Comparison of ENCODE assay signal across 17 cellular contexts in genomic region chr5:157842787-157843186, GRCh38. TPM values are rescaled to one million over a fixed set of nuclear protein-coding genes. Genes with fewer than 3 reads are reported as not detected.
DNase-seq lines count a peak whose midpoint lies in the region; ATAC-seq, FAIRE-seq and TF ChIP-seq lines count a peak whose summit lies in the region.
"Had no signal": no experiment of that assay in that cellular context is flagged by ENCODE, and none has a peak within 500 bp of the region (broad histone marks: within the 10 kb centered on the region; RNA-seq: fewer than 3 reads in every experiment).

No MANE protein-coding gene starts in this region.

- no peak for TF ChIP-seq CTCF in epithelial cell of esophagus (IDR thresholded peaks at IDR 0.05; ENCODE audit: insufficient read depth, low read depth, low read length, missing control alignments)
- no peak for TF ChIP-seq CTCF in pancreas (IDR thresholded peaks at IDR 0.05)
- TF ChIP-seq CTCF in GM20000 (IDR thresholded peaks at IDR 0.05; ENCODE audit: extremely low read depth, missing control alignments) = no peak

- no peaks in the 10 kb centered on the region for H3K9me3 Mint-ChIP-seq in activated CD4-positive, alpha-beta T cell treated with anti-CD3 and anti-CD28 coated beads, Interleukin-2, amount 10 ng/mL, durations not matched to agents 24 days and 14 days
- H3K9me3 Mint-ChIP-seq: IgD-negative memory B cell had no signal

- DNase-seq in NCI-H2171 treated with DMSO at 0.1 percent for 48 hours (lab: John Stamatoyannopoulos, UW) (peak; percentile 7), NCI-H2171 (lab: John Stamatoyannopoulos, UW) (no peak), NCI-H2029 treated with DMSO at 0.1 percent for 48 hours (lab: John Stamatoyannopoulos, UW) (peak; percentile 43), epithelial cell of esophagus (ENCODE audit: low read depth) (peak; percentile 24), pancreas (no peak), GM20000 (ENCODE audit: low spot score) (no peak), NCI-H446 (lab: John Stamatoyannopoulos, UW) (no peak)
- no peak for DNase-seq in activated CD4-positive, alpha-beta T cell treated with anti-CD3 and anti-CD28 coated beads, Interleukin-2, amount 10 ng/mL, durations not matched to agents 24 days and 14 days
- DNase-seq: NCI-H1048, NCI-H226, NCI-H774, Right ventricle myocardium superior had no signal

- H3K36me3 ChIP-seq in pancreas = no peaks in the 10 kb centered on the region

- intact Hi-C loops in pancreas (cut with DNase I) = no loop called here
- intact Hi-C loops in activated CD4-positive, alpha-beta T cell treated with anti-CD3 and anti-CD28 coated beads, Interleukin-2, amount 10 ng/mL, durations not matched to agents 24 days and 14 days (cut with micrococcal nuclease) = no loop called here

- peaks cover 3% of the 10 kb centered on the region for H3K4me1 Mint-ChIP-seq in activated CD4-positive, alpha-beta T cell treated with anti-CD3 and anti-CD28 coated beads, Interleukin-2, amount 10 ng/mL, durations not matched to agents 24 days and 14 days

- no peaks in the 10 kb centered on the region for H3K9me3 ChIP-seq in pancreas
- H3K9me3 ChIP-seq: HAP-1 had no signal

- peaks cover 11% of the 10 kb centered on the region for H3K36me3 Mint-ChIP-seq in activated CD4-positive, alpha-beta T cell treated with anti-CD3 and anti-CD28 coated beads, Interleukin-2, amount 10 ng/mL, durations not matched to agents 24 days and 14 days (ENCODE audit: low read depth)

- H3K4me1 ChIP-seq in pancreas = peaks cover 5 to 28% (median 27%) of the 10 kb centered on the region in 3 donors
- H3K4me1 ChIP-seq: BLaER1 treated with 17β-estradiol and CSF1 and Interleukin-3, amounts not matched to agents 10 nM and 100 nM had no signal

- H3K27me3 Mint-ChIP-seq in activated CD4-positive, alpha-beta T cell treated with anti-CD3 and anti-CD28 coated beads, Interleukin-2, amount 10 ng/mL, durations not matched to agents 24 days and 14 days = no peaks in the 10 kb centered on the region
- H3K27me3 Mint-ChIP-seq: IgD-negative memory B cell had no signal

- no peak for FAIRE-seq in pancreas (lab: Jason Lieb, UNC)
- FAIRE-seq: GM18507 had no signal

- no peak overlapping the region for H3K27ac Mint-ChIP-seq in activated CD4-positive, alpha-beta T cell treated with anti-CD3 and anti-CD28 coated beads, Interleukin-2, amount 10 ng/mL, durations not matched to agents 24 days and 14 days
- H3K27ac Mint-ChIP-seq: IgD-negative memory B cell had no signal

- no peak overlapping the region for H3K27ac ChIP-seq in pancreas
- H3K27ac ChIP-seq: BLaER1 treated with 17β-estradiol and CSF1 and Interleukin-3, amounts not matched to agents 10 nM and 100 nM had no signal

- H3K4me3 ChIP-seq in epithelial cell of esophagus (ENCODE audit: low read length) (no peak overlapping the region), pancreas (no peak overlapping the region)
- H3K4me3 ChIP-seq: BLaER1 treated with 17β-estradiol and CSF1 and Interleukin-3, amounts not matched to agents 10 nM and 100 nM; HAP-1 had no signal

- no peaks in the 10 kb centered on the region for H3K27me3 ChIP-seq in pancreas
- H3K27me3 ChIP-seq: BLaER1 treated with 17β-estradiol and CSF1 and Interleukin-3, amounts not matched to agents 10 nM and 100 nM had no signal

- peak; percentile 44 to 79 (median 72) for ATAC-seq in pancreas
- ATAC-seq: Panc1 had no signal

- no peak overlapping the region for H3K4me3 Mint-ChIP-seq in activated CD4-positive, alpha-beta T cell treated with anti-CD3 and anti-CD28 coated beads, Interleukin-2, amount 10 ng/mL, durations not matched to agents 24 days and 14 days
- H3K4me3 Mint-ChIP-seq: IgD-negative memory B cell had no signal

- WGBS in pancreas, 2 donors = 13 to 19% methylated on average over 4 of the region's 4 CpGs

RNA-seq across cellular contexts. Expression of gene CLINT1, which starts 16.2 kb away (rescaled TPM):
- 10 to 100 TPM; 32.7 to 62.5 (median 37.9) TPM for total RNA-seq in pancreas
- polyA plus RNA-seq in pancreas = 10 to 100 TPM; 23.5 to 47.6 TPM
- 91.9 and 92.1 TPM in 2 replicates for total RNA-seq in activated CD4-positive, alpha-beta T cell treated with anti-CD3 and anti-CD28 coated beads, Interleukin-2, amount 10 ng/mL, durations not matched to agents 24 days and 14 days

Comparison
In these comparisons a context has a peak if more than half of its experiments do, and no peak if none do; other contexts are left out.
1. DNase-seq: peak in NCI-H2171 treated with DMSO at 0.1 percent for 48 hours (single experiment), NCI-H2029 treated with DMSO at 0.1 percent for 48 hours (single experiment) and epithelial cell of esophagus (single experiment); none in NCI-H2171 (single experiment), pancreas (0 of 6), GM20000 (single experiment), NCI-H446 (0 of 2) and activated CD4-positive, alpha-beta T cell treated with anti-CD3 and anti-CD28 coated beads, Interleukin-2, amount 10 ng/mL, durations not matched to agents 24 days and 14 days (single experiment).